Comparison of ENCODE assay signal across 7 cellular contexts in the genomic region with DNA sequence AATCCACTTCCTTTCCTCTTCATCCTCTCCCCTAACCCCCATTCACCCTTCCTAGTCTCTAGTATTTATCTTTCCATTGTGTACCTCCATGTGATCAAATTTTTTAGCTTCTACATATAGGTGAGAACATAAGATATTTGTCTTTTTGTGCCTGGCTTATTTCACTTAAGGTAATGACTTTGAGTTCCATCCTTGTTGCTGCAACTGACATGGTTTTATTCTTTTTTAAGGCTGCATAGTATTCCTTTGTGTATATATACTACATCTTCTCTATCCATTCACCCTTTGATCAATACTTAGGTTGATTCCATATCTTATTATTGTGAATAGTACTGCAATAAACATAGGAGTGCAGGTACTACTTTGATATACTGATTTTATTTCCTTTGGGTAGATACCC.
"Had no signal": no experiment of that assay in that cellular context is flagged by ENCODE, and none has a peak within 500 bp of the region (broad histone marks: within the 10 kb centered on the region; RNA-seq: fewer than 3 reads in every experiment).

No MANE protein-coding gene starts in this region.

- FAIRE-seq: G401.6, GM12891, GM18507, GM19239 had no signal

- H3K4me3 ChIP-seq: GM12878 had no signal

- ATAC-seq: GM12878 had no signal

- DNase-seq: GDM1, GF-D8 had no signal
